8 cellular contexts compared by ENCODE assay signal in the genomic region with DNA sequence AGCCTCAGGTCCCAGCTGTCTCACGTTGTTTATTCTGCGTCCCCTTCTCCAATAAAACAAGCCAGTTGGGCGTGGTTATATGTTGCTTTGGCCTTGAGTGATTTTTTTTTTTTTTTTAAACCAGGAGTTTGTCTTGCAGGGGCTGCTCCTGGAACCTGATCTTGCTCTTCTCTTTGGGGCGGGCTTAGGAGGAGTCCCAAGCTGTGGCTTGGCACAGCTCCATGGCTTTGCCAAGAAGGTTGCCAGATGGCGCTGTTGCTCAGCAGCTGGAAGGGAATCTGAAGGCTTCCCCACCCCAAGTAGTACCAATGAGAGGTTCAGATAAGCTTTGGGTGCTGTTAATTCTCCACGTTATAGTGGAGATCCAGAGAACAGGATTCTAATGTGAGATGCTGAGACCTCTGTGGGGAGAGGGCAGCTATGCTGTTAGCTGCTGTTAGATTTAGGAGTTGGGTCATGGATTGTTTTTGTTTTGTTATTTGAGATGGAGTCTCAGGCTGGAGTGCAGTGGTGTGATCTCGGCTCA. TPM values are rescaled to one million over a fixed set of nuclear protein-coding genes. Genes with fewer than 3 reads are reported as not detected.
DNase-seq lines count a peak whose midpoint lies in the region; ATAC-seq and TF ChIP-seq lines count a peak whose summit lies in the region.

No MANE protein-coding gene starts in this region.

- H3K4me3 ChIP-seq in AG04449 (ENCODE audit: low read depth, low read length) (no peak overlapping the region), H7 (ENCODE audit: insufficient read depth, low read depth, low read length) (no peak overlapping the region)

- H3K9me3 Mint-ChIP-seq in central memory CD8-positive, alpha-beta T cell, result no peaks in the 10 kb centered on the region

- no peaks in the 10 kb centered on the region for H3K27me3 ChIP-seq in H7 (ENCODE audit: control insufficient read depth, insufficient read depth, low read length)

- H3K27me3 Mint-ChIP-seq in central memory CD8-positive, alpha-beta T cell, result no peaks in the 10 kb centered on the region

- DNase-seq in AG04449 (ENCODE audit: low read depth, low spot score) (peak; percentile 74), H7 (peak; percentile 96), NCI-H524 treated with DMSO at 0.1 percent for 48 hours (lab: John Stamatoyannopoulos, UW) (peak; percentile 63), kidney glomerular epithelial cell (lab: John Stamatoyannopoulos, UW) (peak; percentile 60), GOT3 (lab: John Stamatoyannopoulos, UW) (no peak)
- DNase-seq in activated CD4-positive, CD25-positive, alpha-beta regulatory T cell treated with anti-CD3 and anti-CD28 coated beads, Interleukin-2, amount 50 U/mL, for 16 hours (ENCODE audit: low read depth, low spot score), result peak; percentile 61
- DNase-seq in central memory CD8-positive, alpha-beta T cell (ENCODE audit: low spot score in 2 of 2), result peak; percentile 70 to 80
- peak; percentile 74 for DNase-seq in stimulated activated CD4-positive, alpha-beta T cell treated with anti-CD3 and anti-CD28 coated beads, Interleukin-2, amount 100 ng/mL, for 4 hours (ENCODE audit: low read depth)

- POLR2A ChIA-PET in AG04449 (lab: Yijun Ruan, JAX), result interaction anchor here (0.6 to 1.6 kb wide), 7 partner anchors 9 to 96 kb away, joined by 3 to 10 read pairs (median 5); partner anchors contain the start of genes CATSPERZ, FKBP2 and STIP1

- CTCF ChIA-PET in AG04449 (lab: Yijun Ruan, JAX), result interaction anchor here (0.8 to 11.7 kb wide), 23 partner anchors 8 to 367 kb away, joined by 3 to 305 read pairs (median 6); partner anchors contain the start of genes CATSPERZ, DNAJC4, ESRRA and FKBP2

- peaks cover 34% of the 10 kb centered on the region for H3K4me1 Mint-ChIP-seq in central memory CD8-positive, alpha-beta T cell

- peak; percentile 83 for TF ChIP-seq CTCF in AG04449 (IDR thresholded peaks at IDR 0.05; ENCODE audit: insufficient read depth, low read length, missing control alignments)

- peaks cover 50% of the 10 kb centered on the region for H3K36me3 Mint-ChIP-seq in central memory CD8-positive, alpha-beta T cell (ENCODE audit: insufficient read depth)

- peaks cover 38% of the 10 kb centered on the region for H3K36me3 ChIP-seq in H7 (replicated peaks; ENCODE audit: control insufficient read depth, insufficient read depth, low read length)

- ATAC-seq in central memory CD8-positive, alpha-beta T cell (replicated peaks; ENCODE audit: extremely low read depth, poor library complexity, severe bottlenecking), result peak; percentile 57

- peak overlapping the region; percentile 57 for H3K4me3 Mint-ChIP-seq in central memory CD8-positive, alpha-beta T cell

- peak overlapping the region; percentile 62 for H3K27ac Mint-ChIP-seq in central memory CD8-positive, alpha-beta T cell (ENCODE audit: low read depth)

RNA-seq across cellular contexts. Expression of gene FERMT3, which starts 2.0 kb away (rescaled TPM):
- total RNA-seq in H7 (2014; rRNA removed; shearing (Covaris generic)), result 0.15 and 0.80 TPM in 2 replicates

RNA-seq across cellular contexts. Expression of gene STIP1, which starts 18.6 kb away (rescaled TPM):
- 263 and 278 TPM in 2 replicates for total RNA-seq in H7 (2014; rRNA removed; shearing (Covaris generic))

RNA-seq across cellular contexts. Expression of gene TRPT1, which starts 21.5 kb away (rescaled TPM):
- total RNA-seq in H7 (2014; rRNA removed; shearing (Covaris generic)), result 75.6 and 76.0 TPM in 2 replicates

RNA-seq across cellular contexts. Expression of gene NUDT22, which starts 21.5 kb away (rescaled TPM):
- total RNA-seq in H7 (2014; rRNA removed; shearing (Covaris generic)), result 73.3 and 75.9 TPM in 2 replicates

RNA-seq across cellular contexts. Expression of gene DNAJC4, which starts 25.8 kb away (rescaled TPM):
- 12.0 and 18.0 TPM in 2 replicates for total RNA-seq in H7 (2014; rRNA removed; shearing (Covaris generic))
